In genomic region chr7:699260-700170, GRCh38 we compare ENCODE assay signal across 15 cellular contexts. TPM values are rescaled to one million over a fixed set of nuclear protein-coding genes. Genes with fewer than 3 reads are reported as not detected.
A peak's percentile ranks its signal among the peaks of the same experiment; 100 is the strongest.
DNase-seq lines count a peak whose midpoint lies in the region; ATAC-seq, FAIRE-seq and TF ChIP-seq lines count a peak whose summit lies in the region.
"Had no signal": no experiment of that assay in that cellular context is flagged by ENCODE, and none has a peak within 500 bp of the region (broad histone marks: within the 10 kb centered on the region; RNA-seq: fewer than 3 reads in every experiment).

No MANE protein-coding gene starts in this region.

- H3K36me3 ChIP-seq in small intestine (ENCODE audit: control insufficient read depth in 2 of 2, insufficient read depth in 2 of 2, low read length in 2 of 2), result peaks cover 0 to under 1% of the 10 kb centered on the region in 2 donors
- no peaks in the 10 kb centered on the region for H3K36me3 ChIP-seq in A673 (ENCODE audit: insufficient read depth, low read length, poor library complexity, severe bottlenecking)
- H3K36me3 ChIP-seq: breast epithelium, SJCRH30 had no signal

- CTCF ChIA-PET in RWPE1 (lab: Yijun Ruan, JAX) (no interaction called here), A673 (lab: Charles Lee) (no interaction called here)

- H3K4me1 ChIP-seq in small intestine (ENCODE audit: control insufficient read depth in 2 of 2, insufficient read depth in 1 of 2, low read depth in 1 of 2, low read length in 1 of 2), result no peaks in the 10 kb centered on the region
- no peaks in the 10 kb centered on the region for H3K4me1 ChIP-seq in A673 (ENCODE audit: insufficient read depth, low read length, poor library complexity, severe bottlenecking)
- H3K4me1 ChIP-seq: breast epithelium, SJCRH30 had no signal

- POLR2A ChIA-PET in RWPE1 (lab: Yijun Ruan, JAX; ENCODE audit: low non-redundant PET), result no interaction called here
- POLR2A ChIA-PET in A673 (lab: Charles Lee; ENCODE audit: low non-redundant PET), result no interaction called here

- H3K27me3 ChIP-seq in small intestine (ENCODE audit: control insufficient read depth in 2 of 2, insufficient read depth in 2 of 2, low read length in 2 of 2) (no peaks in the 10 kb centered on the region), A673 (replicated peaks; ENCODE audit: insufficient read depth, low read depth, low read length, poor library complexity) (no peaks in the 10 kb centered on the region)
- H3K27me3 ChIP-seq: breast epithelium, SJCRH30 had no signal

- FAIRE-seq in small intestine (lab: Jason Lieb, UNC), result no peak

- no TSS peak for BruUV-seq in A673 (replicated peaks; lab: Mats Ljungman, UMichigan)

- TF ChIP-seq CTCF in RWPE1 (conservative IDR thresholded peaks at IDR 0.05; ENCODE audit: low read depth) (no peak), choroid plexus epithelial cell (conservative IDR thresholded peaks at IDR 0.05; ENCODE audit: low read depth, low read length) (no peak), A673 (conservative IDR thresholded peaks at IDR 0.05; ENCODE audit: low read depth, low read length) (no peak)

- H3K4me3 ChIP-seq in choroid plexus epithelial cell (ENCODE audit: low read depth, low read length) (no peak overlapping the region), small intestine (ENCODE audit: low read depth in 1 of 2, low read length in 2 of 2) (no peak overlapping the region), A673 (ENCODE audit: low read depth, low read length, poor library complexity, severe bottlenecking) (no peak overlapping the region)
- H3K4me3 ChIP-seq: breast epithelium, SJCRH30 had no signal

- H3K9me3 ChIP-seq in small intestine (ENCODE audit: control insufficient read depth, low read depth) (no peaks in the 10 kb centered on the region), A673 (ENCODE audit: low read depth, low read length, poor library complexity, severe bottlenecking) (peaks cover 4% of the 10 kb centered on the region)
- H3K9me3 ChIP-seq: SJCRH30 had no signal

- intact Hi-C loops in left colon (cut with DNase I, micrococcal nuclease), result no loop called here
- intact Hi-C loops in A673 (cut with micrococcal nuclease; ENCODE audit: unreplicated experiment), result no loop called here

- H3K27ac ChIP-seq in RWPE1, result peak overlapping the region; percentile 78
- H3K27ac ChIP-seq in small intestine (ENCODE audit: low read depth in 1 of 2, low read length in 1 of 2), result no peak overlapping the region
- H3K27ac ChIP-seq in A673 (ENCODE audit: low read depth, low read length, poor library complexity, severe bottlenecking), result no peak overlapping the region
- H3K27ac ChIP-seq: SJCRH30 had no signal

- DNase-seq in RWPE1 (ENCODE audit: low spot score) (no peak), choroid plexus epithelial cell (ENCODE audit: low read depth) (peak; percentile 28), left colon (no peak), small intestine (peak; percentile 21), NCI-H1092 treated with DMSO at 0.1 percent for 48 hours (lab: John Stamatoyannopoulos, UW) (no peak), GDM1 (lab: John Stamatoyannopoulos, UW) (no peak), A673 (ENCODE audit: low spot score) (no peak)
- DNase-seq: activated CD4-positive, alpha-beta T cell treated with anti-CD3 and anti-CD28 coated beads, Interleukin-2, amount 10 ng/mL, durations not matched to agents 7 days and 5 days; activated T-cell treated with anti-CD3 and anti-CD28 coated beads for 4 hours; effector CD4-positive, alpha-beta T cell; HCEC 1CT; NCI-H1930; retina; SJCRH30 had no signal

- ATAC-seq in left colon, result peak; percentile 82

- 66 to 74% (median 74%) methylated on average over 24 of the region's 24 CpGs for WGBS in small intestine, 3 donors

RNA-seq across cellular contexts. Expression of gene DNAAF5, which starts 27.0 kb away (rescaled TPM):
- total RNA-seq in left colon (10 to 100 TPM; 27.8 to 37.1 TPM), A673 (2021) (74.4 and 78.1 TPM in 2 replicates)
- 10 to 100 TPM in 2 of 3 donors, 1 to 10 TPM in 1; 6.8 to 19.3 (median 11.6) TPM for polyA plus RNA-seq in small intestine

RNA-seq across cellular contexts. Expression of gene PRKAR1B, which starts 27.6 kb away (rescaled TPM):
- total RNA-seq in left colon, result 10 to 100 TPM; 26.5 to 31.0 TPM
- polyA plus RNA-seq in small intestine, result 10 to 100 TPM in 1 of 3 donors, 1 to 10 TPM in 2; 9.5 to 27.6 (median 9.6) TPM
- total RNA-seq in A673 (2021), result 27.2 and 29.0 TPM in 2 replicates

Comparison
In these comparisons a context has a peak if more than half of its experiments do, and no peak if none do; other contexts are left out.
1. DNase-seq: peak in choroid plexus epithelial cell (single experiment) and small intestine (single experiment); none in RWPE1 (single experiment), left colon (0 of 2), NCI-H1092 treated with DMSO at 0.1 percent for 48 hours (single experiment), GDM1 (single experiment) and A673 (single experiment).